12 cellular contexts compared by ENCODE assay signal in genomic region chr3:188711898-188712256, GRCh38.
DNase-seq lines count a peak whose midpoint lies in the region; ATAC-seq and TF ChIP-seq lines count a peak whose summit lies in the region.
"Had no signal": no experiment of that assay in that cellular context is flagged by ENCODE, and none has a peak within 500 bp of the region (broad histone marks: within the 10 kb centered on the region; RNA-seq: fewer than 3 reads in every experiment).

No MANE protein-coding gene starts in this region.

- ATAC-seq in right lobe of liver, result peak; percentile 12 to 36 (median 26)

- H3K4me2 ChIP-seq in OCI-LY3 (ENCODE audit: low read length), result no peak overlapping the region

- TF ChIP-seq CTCF in OCI-LY3 (IDR thresholded peaks at IDR 0.05; ENCODE audit: low read depth, low read length) (no peak), coronary artery (IDR thresholded peaks at IDR 0.05) (no peak), right lobe of liver (IDR thresholded peaks at IDR 0.05) (no peak), transverse colon (IDR thresholded peaks at IDR 0.05) (no peak), progenitor cell of endocrine pancreas (IDR thresholded peaks at IDR 0.05; ENCODE audit: unreplicated experiment) (no peak)

- H3K9me3 ChIP-seq in OCI-LY3 (ENCODE audit: insufficient read depth, low read length) (no peaks in the 10 kb centered on the region), right lobe of liver (no peaks in the 10 kb centered on the region), transverse colon (no peaks in the 10 kb centered on the region)

- 0 out of 2 replicates have a peak overlapping the region, but pooled peaks have one; percentile 9 for H3K27ac ChIP-seq in OCI-LY3 (ENCODE audit: low read length)
- H3K27ac ChIP-seq in coronary artery, result peak overlapping the region; percentile 45 to 51
- H3K27ac ChIP-seq in right lobe of liver, result peak overlapping the region; percentile 41 to 54 (median 50)
- peak overlapping the region; percentile 45 to 68 (median 57) for H3K27ac ChIP-seq in transverse colon

- H3K27me3 ChIP-seq in OCI-LY3 (ENCODE audit: low read depth, low read length) (no peaks in the 10 kb centered on the region), right lobe of liver (no peaks in the 10 kb centered on the region), transverse colon (no peaks in the 10 kb centered on the region)

- H3K27me3 Mint-ChIP-seq in immature natural killer cell (ENCODE audit: low read depth in 3 of 3), result no peaks in the 10 kb centered on the region
- H3K27me3 Mint-ChIP-seq in progenitor cell of endocrine pancreas, result no peaks in the 10 kb centered on the region

- H3K4me3 ChIP-seq in OCI-LY3 (ENCODE audit: low read length) (no peak overlapping the region), coronary artery (no peak overlapping the region), right lobe of liver (no peak overlapping the region), transverse colon (no peak overlapping the region)

- no peak overlapping the region for H3K9ac ChIP-seq in OCI-LY3 (ENCODE audit: low read length)

- peaks cover 17 to 20% of the 10 kb centered on the region in 2 donors for H3K4me1 Mint-ChIP-seq in immature natural killer cell
- H3K4me1 Mint-ChIP-seq in progenitor cell of endocrine pancreas (ENCODE audit: low read depth), result peaks cover 8% of the 10 kb centered on the region

- H3K9me3 Mint-ChIP-seq in immature natural killer cell (no peaks in the 10 kb centered on the region), progenitor cell of endocrine pancreas (ENCODE audit: low read depth) (no peaks in the 10 kb centered on the region)
- H3K9me3 Mint-ChIP-seq: activated T-helper 2 cell treated with anti-CD3 and anti-CD28 coated beads, Interferon-gamma antibody, Interleukin-2, Interleukin-4, amounts not matched to agents 10 μg/mL and 5 μg/mL and 100 μg/mL, durations not matched to agents 14 hours and 24 hours and 36 hours had no signal

- no peak for TF ChIP-seq EP300 in transverse colon (IDR thresholded peaks at IDR 0.05; ENCODE audit: low read depth)

- intact Hi-C loops in right lobe of liver (cut with DNase I) (no loop called here), transverse colon (cut with DNase I; ENCODE audit: low total_unique reads) (no loop called here)

- H3K36me3 Mint-ChIP-seq in immature natural killer cell (peaks cover 0 to 14% (median 10%) of the 10 kb centered on the region in 3 donors), progenitor cell of endocrine pancreas (ENCODE audit: insufficient read depth) (peaks cover 3% of the 10 kb centered on the region)

- H3K4me1 ChIP-seq in OCI-LY3 (ENCODE audit: low read length) (peaks cover 24% of the 10 kb centered on the region), right lobe of liver (peaks cover 0 to 32% (median 8%) of the 10 kb centered on the region in 4 donors), transverse colon (peaks cover 6 to 16% (median 12%) of the 10 kb centered on the region in 4 donors)

- WGBS in right lobe of liver (ENCODE audit: insufficient coverage, low coverage, low lambda C conversion rate, missing lambda C conversion rate), result 17% methylated on average over 3 of the region's 3 CpGs
- 57 to 72% methylated on average over 3 of the region's 3 CpGs for WGBS in transverse colon (ENCODE audit: low coverage in 1 of 2), 2 donors

- H3K36me3 ChIP-seq in OCI-LY3 (replicated peaks; ENCODE audit: low read depth, low read length) (no peaks in the 10 kb centered on the region), right lobe of liver (peaks cover 0 to 2% (median 0%) of the 10 kb centered on the region in 4 donors), transverse colon (peaks cover 0 to 7% (median 0%) of the 10 kb centered on the region in 4 donors)

- H3K4me3 Mint-ChIP-seq in immature natural killer cell, result no peak overlapping the region
- H3K4me3 Mint-ChIP-seq in progenitor cell of endocrine pancreas (ENCODE audit: low read depth), result no peak overlapping the region

- no peaks in the 10 kb centered on the region for H3K79me2 ChIP-seq in OCI-LY3 (ENCODE audit: low read length)

- H2AFZ ChIP-seq in OCI-LY3 (ENCODE audit: low read depth, low read length), result no peak overlapping the region; the same call in 1 of the 2 replicates

- no peak for TF ChIP-seq POLR2A in right lobe of liver (IDR thresholded peaks at IDR 0.05)
- no peak for TF ChIP-seq POLR2A in transverse colon (IDR thresholded peaks at IDR 0.05)

- DNase-seq in coronary artery (ENCODE audit: low spot score) (no peak), right lobe of liver (no peak), transverse colon (no peak), middle frontal gyrus (ENCODE audit: extremely low spot score, low spot score) (no peak), immature natural killer cell (no peak), progenitor cell of endocrine pancreas (ENCODE audit: low spot score, unreplicated experiment) (no peak)
- no peak for DNase-seq in NK-92 treated with Interleukin-12 subunit alpha and Interleukin-12 subunit beta, amount 100 ng/mL, for 24 hours (lab: John Stamatoyannopoulos, UW)
- DNase-seq: NCI-H1105, NCI-H226, posterior cingulate gyrus had no signal

- no peaks in the 10 kb centered on the region for H4K20me1 ChIP-seq in OCI-LY3 (ENCODE audit: insufficient read depth, low read length)

- H3K27ac Mint-ChIP-seq in immature natural killer cell (no peak overlapping the region), progenitor cell of endocrine pancreas (no peak overlapping the region)
- H3K27ac Mint-ChIP-seq: activated T-helper 2 cell treated with anti-CD3 and anti-CD28 coated beads, Interferon-gamma antibody, Interleukin-2, Interleukin-4, amounts not matched to agents 10 μg/mL and 5 μg/mL and 100 μg/mL, durations not matched to agents 14 hours and 24 hours and 36 hours had no signal

- in situ Hi-C loops in transverse colon (cut with MboI; ENCODE audit: low pct_ligation_motif_present in 1 of 4, low pct_unique_long_range_greater_than_20kb in 1 of 4, low sequenced_read_pairs in 3 of 4), result no loop called here
